Comparison of ENCODE assay signal across 28 cellular contexts in the genomic region with DNA sequence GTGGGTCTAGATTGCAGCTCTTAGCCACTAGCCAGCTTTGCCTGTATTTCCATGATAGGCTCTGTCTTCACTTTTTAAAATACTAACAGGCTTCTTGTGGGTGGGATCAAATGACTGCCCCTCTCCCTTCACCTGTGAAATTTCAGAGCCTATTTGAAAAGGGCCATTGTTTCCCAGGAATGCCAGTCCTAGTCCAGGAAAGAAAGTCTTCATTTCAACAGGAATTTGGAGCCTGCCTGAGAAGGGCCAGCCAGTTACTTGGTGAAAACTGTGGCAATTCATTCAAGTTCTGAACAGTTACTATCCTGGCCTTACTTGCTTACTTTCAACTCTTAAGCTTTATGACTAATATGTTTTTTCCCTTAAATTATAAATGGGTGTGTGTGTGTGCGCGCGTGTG.
DNase-seq lines count a peak whose midpoint lies in the region; ATAC-seq and TF ChIP-seq lines count a peak whose summit lies in the region.
"Had no signal": no experiment of that assay in that cellular context is flagged by ENCODE, and none has a peak within 500 bp of the region (broad histone marks: within the 10 kb centered on the region; RNA-seq: fewer than 3 reads in every experiment).

No MANE protein-coding gene starts in this region.

- H3K9me3 ChIP-seq in Panc1 (ENCODE audit: control insufficient read depth, insufficient read depth, low read depth, low read length) (no peaks in the 10 kb centered on the region), iPS DF 6.9 (ENCODE audit: control insufficient read depth, insufficient read depth, low read length) (no peaks in the 10 kb centered on the region), neuron (ENCODE audit: low read length) (no peaks in the 10 kb centered on the region), body of pancreas (no peaks in the 10 kb centered on the region)
- H3K9me3 ChIP-seq: esophagus muscularis mucosa, SK-N-SH, uterus had no signal

- H2AFZ ChIP-seq in neuron (ENCODE audit: low read depth, low read length) = peak overlapping the region; percentile 69
- H2AFZ ChIP-seq: parathyroid adenoma had no signal

- TF ChIP-seq CTCF in Panc1 (IDR thresholded peaks at IDR 0.05) (no peak), body of pancreas (IDR thresholded peaks at IDR 0.05) (no peak)

- no peak overlapping the region for H3K4me3 ChIP-seq in Panc1 (ENCODE audit: low read depth in 2 of 2, low read length in 2 of 2)
- no peak overlapping the region for H3K4me3 ChIP-seq in iPS DF 6.9 (ENCODE audit: low read length)
- H3K4me3 ChIP-seq in neuron (ENCODE audit: low read length) = no peak overlapping the region
- no peak overlapping the region for H3K4me3 ChIP-seq in body of pancreas
- H3K4me3 ChIP-seq: esophagus muscularis mucosa, uterus had no signal

- no peak for TF ChIP-seq POLR2A in body of pancreas (IDR thresholded peaks at IDR 0.05)

- DNase-seq in ELF-1 (ENCODE audit: low read depth, low spot score) = peak; percentile 43
- DNase-seq in Panc1 (ENCODE audit: low read depth, low spot score) = no peak
- peak; percentile 25 for DNase-seq in iPS DF 6.9 (ENCODE audit: low read depth, low spot score)
- no peak for DNase-seq in RPMI8226
- DNase-seq in body of pancreas = no peak
- DNase-seq in COLO829 (ENCODE audit: low spot score) = no peak
- DNase-seq in nucleus accumbens (lab: John Stamatoyannopoulos, UW) = no peak
- DNase-seq: activated CD4-positive, alpha-beta T cell treated with anti-CD3 and anti-CD28 coated beads, Interleukin-2, amount 50 U/mL, for 48 hours; activated CD8-positive, alpha-beta memory T cell treated with anti-CD3 and anti-CD28 coated beads, Interleukin-2, amount 50 U/mL, for 4 hours; caudate nucleus; CD4-positive, alpha-beta T cell; left ventricle myocardium superior; midbrain; naive thymus-derived CD8-positive, alpha-beta T cell; NCI-H1048; NCI-H187 treated with DMSO at 0.1 percent for 48 hours; NCI-H2227 treated with DMSO at 0.1 percent for 48 hours; NCI-H748 treated with DMSO at 0.1 percent for 48 hours; SK-N-SH; stimulated activated CD4-positive, alpha-beta T cell treated with anti-CD3 and anti-CD28 coated beads, Interleukin-15, amount 100 ng/mL, for 24 hours; stimulated activated naive B cell treated with anti-CD40 and anti-IgM and Interleukin-4, amounts not matched to agents 10 μg/mL and 1 μg/mL and 100 μg/mL, for 72 hours; uterus had no signal

- POLR2A ChIA-PET in Panc1 (lab: Charles Lee) = no interaction called here

- BruUV-seq in Panc1 (replicated peaks; lab: Mats Ljungman, UMichigan) = no TSS peak

- no peaks in the 10 kb centered on the region for H3K4me1 ChIP-seq in Panc1 (ENCODE audit: control insufficient read depth, insufficient read depth, low read length)
- H3K4me1 ChIP-seq in iPS DF 6.9 (ENCODE audit: control insufficient read depth, insufficient read depth, low read length) = peaks cover 3% of the 10 kb centered on the region; the same call in 1 of the 2 replicates
- peaks cover 6% of the 10 kb centered on the region for H3K4me1 ChIP-seq in neuron (ENCODE audit: insufficient read depth, low read length)
- no peaks in the 10 kb centered on the region for H3K4me1 ChIP-seq in body of pancreas
- H3K4me1 ChIP-seq: esophagus muscularis mucosa, parathyroid adenoma, uterus had no signal

- H3K27ac ChIP-seq in Panc1 (ENCODE audit: low read length) (peak overlapping the region; percentile 48; the same call in 1 of the 2 replicates), iPS DF 6.9 (ENCODE audit: low read length) (no peak overlapping the region), body of pancreas (no peak overlapping the region)
- H3K27ac ChIP-seq: esophagus muscularis mucosa, parathyroid adenoma, RWPE1, uterus had no signal

- ATAC-seq in Panc1 (no peak), body of pancreas (no peak)
- ATAC-seq: activated CD4-positive, CD25-positive, alpha-beta regulatory T cell treated with anti-CD3 and anti-CD28 coated beads, Interleukin-2, amount 50 U/mL, for 24 hours; HepG2; left ventricle myocardium superior; naive thymus-derived CD8-positive, alpha-beta T cell; stimulated activated naive B cell treated with anti-CD40 and anti-IgM and Interleukin-4, amounts not matched to agents 10 μg/mL and 1 μg/mL and 100 μg/mL, for 72 hours had no signal

- H3K27me3 ChIP-seq in Panc1 (ENCODE audit: control insufficient read depth, insufficient read depth, low read length) (no peaks in the 10 kb centered on the region), iPS DF 6.9 (ENCODE audit: control insufficient read depth, insufficient read depth, low read length) (no peaks in the 10 kb centered on the region), neuron (ENCODE audit: insufficient read depth, low read length) (no peaks in the 10 kb centered on the region), body of pancreas (no peaks in the 10 kb centered on the region)
- H3K27me3 ChIP-seq: uterus had no signal

- H3K36me3 ChIP-seq in Panc1 (ENCODE audit: control insufficient read depth, insufficient read depth, low read length) = no peaks in the 10 kb centered on the region
- H3K36me3 ChIP-seq in iPS DF 6.9 (ENCODE audit: control insufficient read depth, insufficient read depth, low read length) = no peaks in the 10 kb centered on the region
- no peaks in the 10 kb centered on the region for H3K36me3 ChIP-seq in neuron (ENCODE audit: insufficient read depth, low read length)
- H3K36me3 ChIP-seq in body of pancreas (replicated peaks in 1 of 2; ENCODE audit: insufficient read depth in 1 of 2, low read depth in 2 of 2) = no peaks in the 10 kb centered on the region
- H3K36me3 ChIP-seq: esophagus muscularis mucosa, uterus had no signal

- CTCF ChIA-PET in Panc1 (lab: Charles Lee) = no interaction called here

- intact Hi-C loops in Panc1 (cut with micrococcal nuclease; ENCODE audit: unreplicated experiment) = no loop called here
- intact Hi-C loops in body of pancreas (cut with DNase I) = no loop called here

- in situ Hi-C loops in Panc1 (cut with HindIII; ENCODE audit: low pct_unique_long_range_greater_than_20kb, low sequenced_read_pairs) = no loop called here

- WGBS in iPS DF 6.9 (ENCODE audit: insufficient coverage, insufficient read length) = no CpG with 5 or more reads among the region's 3 CpGs
- 80 to 81% methylated on average over 3 of the region's 3 CpGs for WGBS in body of pancreas, 2 donors

Comparison
In these comparisons a context has a peak if more than half of its experiments do, and no peak if none do; other contexts are left out.
1. DNase-seq: peak in ELF-1 (single experiment) and iPS DF 6.9 (single experiment); none in Panc1 (single experiment), RPMI8226 (single experiment), body of pancreas (0 of 4), COLO829 (single experiment) and nucleus accumbens (0 of 56).